In the genomic region with DNA sequence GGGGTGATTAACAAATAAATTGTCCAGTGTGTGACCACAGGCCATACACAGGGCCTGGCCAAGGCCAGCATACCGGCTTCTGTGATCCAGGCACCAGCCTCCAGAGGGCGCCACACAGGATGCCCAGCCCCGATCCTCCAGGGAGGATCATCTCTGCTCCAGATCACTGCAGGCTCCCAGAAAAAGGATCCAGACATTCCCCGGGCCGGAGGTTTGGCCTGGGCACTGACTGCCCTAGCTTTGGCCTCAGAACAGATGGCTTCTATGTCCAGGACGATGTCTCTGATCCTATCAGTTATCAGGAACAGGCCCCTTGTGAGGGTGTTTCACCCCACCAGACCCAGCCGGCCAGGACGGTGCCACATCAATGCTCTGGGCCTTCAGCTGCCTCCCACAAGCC, we compare ENCODE assay signal across 9 cellular contexts.
DNase-seq lines count a peak whose midpoint lies in the region; ATAC-seq and FAIRE-seq lines count a peak whose summit lies in the region.
"Had no signal": no experiment of that assay in that cellular context is flagged by ENCODE, and none has a peak within 500 bp of the region (broad histone marks: within the 10 kb centered on the region; RNA-seq: fewer than 3 reads in every experiment).

No MANE protein-coding gene starts in this region.

- ATAC-seq in Right ventricle myocardium superior (ENCODE audit: poor library complexity): peak; percentile 79
- no peak for ATAC-seq in HG03175 (IDR thresholded peaks at IDR 0.05; ENCODE audit: unreplicated experiment)
- no peak for ATAC-seq in esophagus mucosa

- no peak overlapping the region for H3K27ac Mint-ChIP-seq in activated CD4-positive, alpha-beta memory T cell treated with anti-CD3 and anti-CD28 coated beads, Interleukin-2, amount 10 ng/mL, durations not matched to agents 7 days and 5 days

- no peaks in the 10 kb centered on the region for H3K9me3 Mint-ChIP-seq in activated CD4-positive, alpha-beta memory T cell treated with anti-CD3 and anti-CD28 coated beads, Interleukin-2, amount 10 ng/mL, durations not matched to agents 7 days and 5 days

- in situ Hi-C loops in KBM-7 (cut with MboI; ENCODE audit: low pct_unique_long_range_greater_than_20kb, low sequenced_read_pairs): no loop called here

- FAIRE-seq in small intestine (lab: Jason Lieb, UNC): no peak

- no peaks in the 10 kb centered on the region for H3K4me1 Mint-ChIP-seq in activated CD4-positive, alpha-beta memory T cell treated with anti-CD3 and anti-CD28 coated beads, Interleukin-2, amount 10 ng/mL, durations not matched to agents 7 days and 5 days

- no peak overlapping the region for H3K4me3 ChIP-seq in small intestine (ENCODE audit: low read depth in 1 of 2, low read length in 2 of 2)
- H3K4me3 ChIP-seq: HAP-1 had no signal

- H3K4me1 ChIP-seq in small intestine (ENCODE audit: control insufficient read depth in 2 of 2, insufficient read depth in 1 of 2, low read depth in 1 of 2, low read length in 1 of 2): peaks cover 0 to 1% of the 10 kb centered on the region in 2 donors

- WGBS in small intestine, 3 donors: 32 to 50% (median 37%) methylated on average over 8 of the region's 8 CpGs

- intact Hi-C loops in Right ventricle myocardium superior (cut with DNase I): loop anchor here (5.0 kb wide), 1 partner anchor 229 kb away; no protein-coding TSS in a partner anchor

- CTCF ChIA-PET in activated CD4-positive, alpha-beta memory T cell treated with anti-CD3 and anti-CD28 coated beads, Interleukin-2, amount 10 ng/mL, durations not matched to agents 7 days and 5 days (lab: Charles Lee): no interaction called here

- H3K27ac ChIP-seq in small intestine (ENCODE audit: low read depth in 1 of 2, low read length in 1 of 2): no peak overlapping the region

- H3K9me3 ChIP-seq in small intestine (ENCODE audit: control insufficient read depth, low read depth): no peaks in the 10 kb centered on the region
- H3K9me3 ChIP-seq: HAP-1 had no signal

- no peaks in the 10 kb centered on the region for H3K36me3 Mint-ChIP-seq in activated CD4-positive, alpha-beta memory T cell treated with anti-CD3 and anti-CD28 coated beads, Interleukin-2, amount 10 ng/mL, durations not matched to agents 7 days and 5 days (ENCODE audit: low read depth)

- H3K27me3 ChIP-seq in small intestine (ENCODE audit: control insufficient read depth in 2 of 2, insufficient read depth in 2 of 2, low read length in 2 of 2): no peaks in the 10 kb centered on the region

- no peak overlapping the region for H3K4me3 Mint-ChIP-seq in activated CD4-positive, alpha-beta memory T cell treated with anti-CD3 and anti-CD28 coated beads, Interleukin-2, amount 10 ng/mL, durations not matched to agents 7 days and 5 days

- peaks cover 2% of the 10 kb centered on the region for H3K27me3 Mint-ChIP-seq in activated CD4-positive, alpha-beta memory T cell treated with anti-CD3 and anti-CD28 coated beads, Interleukin-2, amount 10 ng/mL, durations not matched to agents 7 days and 5 days

- no peaks in the 10 kb centered on the region for H3K36me3 ChIP-seq in small intestine (ENCODE audit: control insufficient read depth in 2 of 2, insufficient read depth in 2 of 2, low read length in 2 of 2)
- H3K36me3 ChIP-seq: HAP-1 had no signal

- peak; percentile 10 for DNase-seq in stimulated activated CD4-positive, alpha-beta T cell treated with anti-CD3 and anti-CD28 coated beads, Interleukin-12 subunit alpha, Interleukin-12 subunit beta, amount 100 ng/mL, for 4 hours
- DNase-seq in stimulated activated CD4-positive, alpha-beta T cell treated with anti-CD3 and anti-CD28 coated beads, Interleukin-1b, Interleukin-23, amount 100 ng/mL, for 48 hours: no peak
- peak; percentile 26 for DNase-seq in KBM-7
- peak; percentile 36 for DNase-seq in activated CD4-positive, alpha-beta memory T cell treated with anti-CD3 and anti-CD28 coated beads, Interleukin-2, amount 10 ng/mL, durations not matched to agents 7 days and 5 days
- DNase-seq in Right ventricle myocardium superior: peak; percentile 61
- DNase-seq in small intestine: peak; percentile 51

- POLR2A ChIA-PET in activated CD4-positive, alpha-beta memory T cell treated with anti-CD3 and anti-CD28 coated beads, Interleukin-2, amount 10 ng/mL, durations not matched to agents 7 days and 5 days (lab: Charles Lee): no interaction called here
